21 cellular contexts compared by ENCODE assay signal in the genomic region with DNA sequence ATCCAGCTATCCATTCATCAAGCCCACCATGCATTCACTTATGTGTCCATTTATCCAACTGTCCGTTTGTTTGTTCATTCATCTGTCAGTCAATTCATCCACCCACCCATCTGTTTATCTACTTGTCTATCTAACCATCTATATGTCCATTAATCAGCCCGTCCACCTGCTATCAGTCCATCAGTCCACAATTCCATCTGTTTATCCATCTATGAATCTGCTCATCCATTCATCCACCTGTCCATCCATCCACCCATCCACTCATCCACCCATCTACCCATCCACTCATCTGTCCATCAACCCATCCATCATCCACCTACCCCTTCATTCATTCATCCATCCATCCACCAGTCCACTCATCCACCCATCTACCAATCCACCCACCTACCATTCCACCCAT. TPM values are rescaled to one million over a fixed set of nuclear protein-coding genes. Genes with fewer than 3 reads are reported as not detected.
DNase-seq lines count a peak whose midpoint lies in the region; ATAC-seq, FAIRE-seq and TF ChIP-seq lines count a peak whose summit lies in the region.
"Had no signal": no experiment of that assay in that cellular context is flagged by ENCODE, and none has a peak within 500 bp of the region (broad histone marks: within the 10 kb centered on the region; RNA-seq: fewer than 3 reads in every experiment).

No MANE protein-coding gene starts in this region.

- TF ChIP-seq POLR2A in GM12891 (IDR thresholded peaks at IDR 0.05; ENCODE audit: low read depth, low read length) (no peak), NB4 (IDR thresholded peaks at IDR 0.05; ENCODE audit: extremely low read depth, insufficient read length) (no peak)

- DNase-seq in GM12891 (ENCODE audit: insufficient read length, low spot score) (no peak), NB4 (ENCODE audit: low read depth) (no peak), psoas muscle (no peak), lower lobe of right lung (no peak)
- DNase-seq: DMS79, GM23248, HCEC 1CT, IMR-90, Kasumi-1, MG63, NCI-H1105, NCI-H1694, NCI-H2081 treated with DMSO at 0.1 percent for 48 hours, OCI-M1 had no signal

- peak overlapping the region; percentile 90 for H3K4me3 ChIP-seq in NB4 (ENCODE audit: low read depth, low read length)
- H3K4me3 ChIP-seq in neutrophil (ENCODE audit: low read depth in 1 of 2, low read length in 1 of 2) = peak overlapping the region; percentile 92 to 97
- no peak overlapping the region for H3K4me3 ChIP-seq in psoas muscle
- no peak overlapping the region for H3K4me3 ChIP-seq in lower lobe of right lung
- H3K4me3 ChIP-seq: GM23248, MG63, SK-N-MC had no signal

- TF ChIP-seq CTCF in NB4 (IDR thresholded peaks at IDR 0.05; ENCODE audit: low read depth, low read length) (no peak), neutrophil (IDR thresholded peaks at IDR 0.05) (no peak), psoas muscle (IDR thresholded peaks at IDR 0.05) (no peak), lower lobe of right lung (IDR thresholded peaks at IDR 0.05) (no peak)

- 91 to 95% (median 91%) methylated on average over 2 of the region's 2 CpGs for WGBS in psoas muscle, 3 donors

- H3K36me3 ChIP-seq in neutrophil (peaks cover 49% of the 10 kb centered on the region), psoas muscle (ENCODE audit: insufficient read depth in 1 of 2, low read depth in 1 of 2) (no peaks in the 10 kb centered on the region), lower lobe of right lung (no peaks in the 10 kb centered on the region)
- H3K36me3 ChIP-seq: MG63 had no signal

- no peaks in the 10 kb centered on the region for H3K9me3 ChIP-seq in neutrophil
- H3K9me3 ChIP-seq in psoas muscle = no peaks in the 10 kb centered on the region
- no peaks in the 10 kb centered on the region for H3K9me3 ChIP-seq in lower lobe of right lung
- H3K9me3 ChIP-seq: MG63 had no signal

- intact Hi-C loops in psoas muscle (cut with DNase I) (no loop called here), lower lobe of right lung (cut with DNase I) (no loop called here)

- H3K27ac ChIP-seq in neutrophil (peak overlapping the region; percentile 99), psoas muscle (no peak overlapping the region), lower lobe of right lung (no peak overlapping the region)
- H3K27ac ChIP-seq: C4-2B, GM23248, SK-N-MC had no signal

- no peak for ATAC-seq in psoas muscle
- ATAC-seq in HG03139 (IDR thresholded peaks at IDR 0.05; ENCODE audit: unreplicated experiment) = no peak
- no peak for ATAC-seq in lower lobe of right lung

- H3K4me1 ChIP-seq in neutrophil (ENCODE audit: control insufficient read depth in 1 of 2, insufficient read depth in 1 of 2, low read depth in 1 of 2, low read length in 1 of 2) = peaks cover 63 to 66% of the 10 kb centered on the region in 2 experiments
- H3K4me1 ChIP-seq in psoas muscle = no peaks in the 10 kb centered on the region
- H3K4me1 ChIP-seq in lower lobe of right lung = peaks cover 11% of the 10 kb centered on the region

- FAIRE-seq in GM12891 (lab: Jason Lieb, UNC) = peak; percentile 76

- no peaks in the 10 kb centered on the region for H3K27me3 ChIP-seq in neutrophil
- no peaks in the 10 kb centered on the region for H3K27me3 ChIP-seq in psoas muscle (ENCODE audit: insufficient read depth in 3 of 3, low read length in 2 of 3)
- no peaks in the 10 kb centered on the region for H3K27me3 ChIP-seq in lower lobe of right lung (ENCODE audit: low read depth)
- H3K27me3 ChIP-seq: MG63 had no signal

TF ChIP-seq in GM12891, 5 proteins besides CTCF, POLR2A, EP300 and RAD21:
- no peak for TF ChIP-seq SPI1 (IDR thresholded peaks at IDR 0.05; ENCODE audit: low read depth, low read length)
- no peak for TF ChIP-seq TAF1 (IDR thresholded peaks at IDR 0.05; ENCODE audit: low read depth, low read length)
TF ChIP-seq in GM12891: peak in this region for 0.

RNA-seq across cellular contexts. Expression of gene SPI1, which starts 1.0 kb away (rescaled TPM):
- 11.8 TPM for polyA plus RNA-seq in GM12891 (2012; ENCODE audit: low read depth, missing spikeins)
- 1 to 10 TPM; 3.6 to 8.3 (median 5.6) TPM for total RNA-seq in psoas muscle
- 1 to 10 TPM; 1.6 to 3.5 (median 3.1) TPM for polyA plus RNA-seq in psoas muscle
- total RNA-seq in lower lobe of right lung = 295 TPM
- total RNA-seq: A673, GM23248, HT-29, IMR-90, NCI-H460 had no signal
- polyA plus RNA-seq: IMR-90 had no signal

RNA-seq across cellular contexts. Expression of gene MYBPC3, which starts 26.8 kb away (rescaled TPM):
- not detected for polyA plus RNA-seq in GM12891 (2012; ENCODE audit: low read depth, missing spikeins)
- total RNA-seq in psoas muscle (1 to 10 TPM in 1 of 4 donors, under 1 TPM in 3; 0.44 to 1.3 (median 0.69) TPM), lower lobe of right lung (0.86 TPM)
- polyA plus RNA-seq in psoas muscle = under 1 TPM; 0.01 to 0.13 (median 0.07) TPM
- total RNA-seq: A673, GM23248, HT-29, IMR-90 had no signal
- polyA plus RNA-seq: GM23248, IMR-90 had no signal

RNA-seq across cellular contexts. Expression of gene SLC39A13, which starts 29.1 kb away (rescaled TPM):
- 9.2 TPM for polyA plus RNA-seq in GM12891 (2012; ENCODE audit: low read depth, missing spikeins)
- total RNA-seq in psoas muscle (10 to 100 TPM; 14.7 to 26.9 (median 19.9) TPM), lower lobe of right lung (48.0 TPM)
- 10 to 100 TPM; 27.0 to 35.3 (median 29.1) TPM for polyA plus RNA-seq in psoas muscle

RNA-seq across cellular contexts. Expression of gene PSMC3, which starts 46.9 kb away (rescaled TPM):
- polyA plus RNA-seq in GM12891 (2012; ENCODE audit: low read depth, missing spikeins) = 137 TPM
- total RNA-seq in psoas muscle = 100 to 1,000 TPM; 141 to 255 (median 191) TPM
- polyA plus RNA-seq in psoas muscle = 100 to 1,000 TPM; 300 to 346 (median 316) TPM
- total RNA-seq in lower lobe of right lung = 77.1 TPM

Comparison
In these comparisons a context has a peak if more than half of its experiments do, and no peak if none do; other contexts are left out.
1. H3K4me3 ChIP-seq: peak in NB4 (single experiment) and neutrophil (2 of 2); none in psoas muscle (single experiment) and lower lobe of right lung (single experiment).
2. RNA of gene SPI1, which starts 1.0 kb away (total RNA-seq): 295 TPM in lower lobe of right lung (single experiment); 3.6 to 8.3 TPM in psoas muscle; every median in the first group is over 10 times any median in the second.